7 cellular contexts compared by ENCODE assay signal in the genomic region with DNA sequence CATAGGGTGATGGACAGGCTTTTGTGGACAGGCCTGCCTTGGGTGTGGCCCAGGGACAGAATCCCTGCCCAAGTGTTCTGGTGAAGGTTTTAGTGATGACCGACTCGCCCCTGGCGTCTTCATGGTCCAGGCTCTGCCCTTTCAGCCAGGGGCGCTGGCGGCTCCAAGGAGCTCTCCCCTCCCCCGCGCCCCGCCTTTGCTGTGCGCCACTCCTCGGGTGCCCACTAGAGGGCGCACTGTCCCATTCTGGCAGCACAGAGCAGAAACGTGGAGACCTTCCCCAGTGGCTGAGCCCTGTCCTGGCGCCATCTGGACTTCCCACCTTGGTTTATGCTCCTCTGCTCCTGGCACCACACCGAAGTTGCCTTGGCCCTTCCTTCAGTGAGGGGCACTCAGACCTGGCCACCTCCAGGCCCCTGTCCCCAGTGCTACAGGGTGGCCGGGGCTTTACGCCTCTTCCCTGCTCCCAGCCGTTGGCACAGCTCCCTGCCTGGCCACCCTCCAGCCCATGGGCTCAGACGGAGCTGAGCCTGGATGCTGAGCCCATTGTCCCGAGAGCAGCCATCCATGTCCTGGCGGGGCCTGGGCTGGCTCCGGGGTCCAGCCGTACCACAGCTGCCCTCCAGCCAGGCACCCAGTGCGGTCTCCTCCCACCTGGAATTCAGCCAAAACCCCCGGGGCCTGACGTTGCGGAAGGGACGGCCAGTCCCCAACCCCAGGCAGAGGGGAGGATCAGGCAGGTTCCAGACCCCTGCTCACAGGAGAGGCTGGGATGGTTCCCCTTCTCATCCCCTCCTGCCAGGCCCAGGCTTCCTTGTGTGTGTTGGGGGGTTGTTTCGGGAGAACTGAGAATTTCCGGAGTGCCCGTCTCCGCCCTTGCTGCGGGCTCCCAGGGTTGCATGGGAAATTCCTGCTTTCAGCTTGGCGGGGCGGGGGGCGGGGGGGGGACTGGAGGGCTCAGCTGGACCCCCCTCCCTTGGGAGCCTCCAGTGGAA. TPM values are rescaled to one million over a fixed set of nuclear protein-coding genes. Genes with fewer than 3 reads are reported as not detected.
DNase-seq lines count a peak whose midpoint lies in the region; ATAC-seq and TF ChIP-seq lines count a peak whose summit lies in the region.

No MANE protein-coding gene starts in this region.

- DNase-seq in NCI-H2227 treated with DMSO at 0.1 percent for 48 hours (lab: John Stamatoyannopoulos, UW) = peak; percentile 77
- DNase-seq in activated B cell treated with CpG ODN at 0.5 μM for 24 hours = peak; percentile 93
- peak; percentile 92 to 93 for DNase-seq in cardiac fibroblast (ENCODE audit: low read depth in 2 of 2)
- peak; percentile 95 for DNase-seq in islet precursor cell
- peak; percentile 85 to 86 for DNase-seq in stimulated activated CD4-positive, alpha-beta T cell treated with anti-CD3 and anti-CD28 coated beads, Interleukin-15, amount 100 ng/mL, for 1 hour (ENCODE audit: low read depth in 1 of 2, low spot score in 1 of 2)

- H3K9me3 Mint-ChIP-seq in activated B cell treated with CpG ODN at 0.5 μM for 24 hours = no peaks in the 10 kb centered on the region

- TF ChIP-seq CTCF in activated B cell treated with CpG ODN at 0.5 μM for 24 hours (IDR thresholded peaks at IDR 0.05) (peak; percentile 49), cardiac fibroblast (IDR thresholded peaks at IDR 0.05; ENCODE audit: low read depth, low read length) (peak; percentile 98)

- ATAC-seq in GM18498 (IDR thresholded peaks at IDR 0.05; ENCODE audit: unreplicated experiment) = peak; percentile 57
- peak; percentile 43 for ATAC-seq in HG03103 (IDR thresholded peaks at IDR 0.05; ENCODE audit: low read depth, unreplicated experiment)
- peak; percentile 60 for ATAC-seq in activated B cell treated with CpG ODN at 0.5 μM for 24 hours (ENCODE audit: low read depth)

- H3K36me3 Mint-ChIP-seq in activated B cell treated with CpG ODN at 0.5 μM for 24 hours (ENCODE audit: low read depth) = no peaks in the 10 kb centered on the region

- H3K27ac Mint-ChIP-seq in activated B cell treated with CpG ODN at 0.5 μM for 24 hours = peak overlapping the region; percentile 94

- peak overlapping the region; percentile 31 to 32 for H3K4me3 ChIP-seq in cardiac fibroblast (replicated peaks in 1 of 2; ENCODE audit: low read depth in 2 of 2, low read length in 2 of 2)

- intact Hi-C loops in activated B cell treated with CpG ODN at 0.5 μM for 24 hours (cut with micrococcal nuclease) = loop anchor here (1.0 to 2.0 kb wide), 2 partner anchors 8 to 52 kb away; no protein-coding TSS in a partner anchor

- H3K4me1 Mint-ChIP-seq in activated B cell treated with CpG ODN at 0.5 μM for 24 hours = peaks cover 73% of the 10 kb centered on the region

- POLR2A ChIA-PET in activated B cell treated with CpG ODN at 0.5 μM for 24 hours (lab: Charles Lee) = interaction anchor here (0.7 to 1.9 kb wide), 5 partner anchors 9 to 81 kb away, joined by 3 to 33 read pairs (median 3); no protein-coding TSS in a partner anchor

- H3K27me3 Mint-ChIP-seq in activated B cell treated with CpG ODN at 0.5 μM for 24 hours = peaks cover 3% of the 10 kb centered on the region

- H3K4me3 Mint-ChIP-seq in activated B cell treated with CpG ODN at 0.5 μM for 24 hours = peak overlapping the region; percentile 75

- CTCF ChIA-PET in activated B cell treated with CpG ODN at 0.5 μM for 24 hours (lab: Charles Lee) = interaction anchor here (0.7 to 2.2 kb wide), 16 partner anchors 9 to 110 kb away, joined by 3 to 58 read pairs (median 3); a partner anchor contains a TSS

RNA-seq across cellular contexts. Expression of a gene that starts 5.6 kb away (rescaled TPM):
- total RNA-seq in activated B cell treated with CpG ODN at 0.5 μM for 24 hours = 112 and 129 TPM in 2 replicates

RNA-seq across cellular contexts. Expression of a gene that starts 6.5 kb away (rescaled TPM):
- total RNA-seq in activated B cell treated with CpG ODN at 0.5 μM for 24 hours = 2.9 and 3.0 TPM in 2 replicates

RNA-seq across cellular contexts. Expression of a gene that starts 9.9 kb away (rescaled TPM):
- 16.7 and 18.1 TPM in 2 replicates for total RNA-seq in activated B cell treated with CpG ODN at 0.5 μM for 24 hours

RNA-seq across cellular contexts. Expression of a gene that starts 45.3 kb away (rescaled TPM):
- 0.95 and 1.6 TPM in 2 replicates for total RNA-seq in activated B cell treated with CpG ODN at 0.5 μM for 24 hours

Comparison
In these comparisons a context has a peak if more than half of its experiments do, and no peak if none do; other contexts are left out.
1. Peak in every context shown above with its lines: DNase-seq, ATAC-seq and H3K4me3 ChIP-seq.